Comparison of ENCODE assay signal across 11 cellular contexts in genomic region chr11:30774451-30774850, GRCh38.
"Had no signal": no experiment of that assay in that cellular context is flagged by ENCODE, and none has a peak within 500 bp of the region (broad histone marks: within the 10 kb centered on the region; RNA-seq: fewer than 3 reads in every experiment).

No MANE protein-coding gene starts in this region.

- H3K27ac ChIP-seq: heart right ventricle, lower lobe of right lung, tibial nerve, VCaP had no signal

- H3K4me3 ChIP-seq: heart right ventricle, lower lobe of right lung, mucosa of descending colon, tibial nerve had no signal

- H3K9me3 Mint-ChIP-seq: activated T-helper 1 cell treated with anti-CD3 and anti-CD28 coated beads, Interleukin-12 subunit alpha, Interleukin-12 subunit beta, Interleukin-2, Interleukin-4 antibody, amounts not matched to agents 30 ng/mL and 10 ng/mL and 1 ng/mL, durations not matched to agents 14 hours and 24 hours and 36 hours had no signal

- H3K27ac Mint-ChIP-seq: activated T-helper 1 cell treated with anti-CD3 and anti-CD28 coated beads, Interleukin-12 subunit alpha, Interleukin-12 subunit beta, Interleukin-2, Interleukin-4 antibody, amounts not matched to agents 30 ng/mL and 10 ng/mL and 1 ng/mL, durations not matched to agents 14 hours and 24 hours and 36 hours; naive thymus-derived CD8-positive, alpha-beta T cell had no signal

- H3K4me1 ChIP-seq: heart right ventricle, lower lobe of right lung had no signal

- H3K27me3 ChIP-seq: ascending aorta, heart right ventricle, tibial nerve had no signal

- H3K36me3 Mint-ChIP-seq: naive thymus-derived CD8-positive, alpha-beta T cell had no signal

- H3K4me1 Mint-ChIP-seq: naive thymus-derived CD8-positive, alpha-beta T cell had no signal

- H3K9me3 ChIP-seq: ascending aorta, heart right ventricle, lower lobe of right lung, mucosa of descending colon, tibial nerve had no signal

- DNase-seq: activated CD4-positive, alpha-beta T cell treated with anti-CD3 and anti-CD28 coated beads for 48 hours; activated naive CD4-positive, alpha-beta T cell; heart right ventricle; lower lobe of right lung; mucosa of descending colon; naive thymus-derived CD8-positive, alpha-beta T cell; T-helper 9 cell had no signal

- H3K4me3 Mint-ChIP-seq: activated T-helper 1 cell treated with anti-CD3 and anti-CD28 coated beads, Interleukin-12 subunit alpha, Interleukin-12 subunit beta, Interleukin-2, Interleukin-4 antibody, amounts not matched to agents 30 ng/mL and 10 ng/mL and 1 ng/mL, durations not matched to agents 14 hours and 24 hours and 36 hours; naive thymus-derived CD8-positive, alpha-beta T cell had no signal

- ATAC-seq: heart right ventricle; lower lobe of right lung; mucosa of descending colon; naive thymus-derived CD8-positive, alpha-beta T cell had no signal

- H3K36me3 ChIP-seq: ascending aorta, heart right ventricle, lower lobe of right lung, tibial nerve had no signal
